In genomic region chr2:161067846-161068245, GRCh38 we compare ENCODE assay signal across 19 cellular contexts.
"Had no signal": no experiment of that assay in that cellular context is flagged by ENCODE, and none has a peak within 500 bp of the region (broad histone marks: within the 10 kb centered on the region; RNA-seq: fewer than 3 reads in every experiment).

No MANE protein-coding gene starts in this region.

- DNase-seq: effector CD4-positive, alpha-beta T cell; endodermal cell; erythroblast; foreskin keratinocyte; head of caudate nucleus; kidney; left cardiac atrium; left ventricle myocardium inferior; lower lobe of right lung; occipital lobe; pancreas; right cardiac atrium; stimulated activated CD4-positive, alpha-beta T cell treated with anti-CD3 and anti-CD28 coated beads, Interleukin-2, amount 100 ng/mL, for 48 hours; stimulated activated naive CD4-positive, alpha-beta T cell treated with Interleukin-2 at 50 U/mL for 16 hours; tibial artery; upper lobe of left lung; uterus had no signal

- H3K27me3 ChIP-seq: foreskin keratinocyte, hepatocyte, pancreas, tibial artery, upper lobe of left lung, uterus had no signal

- ATAC-seq: foreskin keratinocyte, left cardiac atrium, lower lobe of right lung, pancreas, right cardiac atrium had no signal

- H3K27ac ChIP-seq: foreskin keratinocyte, hepatocyte, left ventricle myocardium inferior, lower lobe of right lung, pancreas, tibial artery, upper lobe of left lung, uterus had no signal

- H3K4me1 ChIP-seq: pancreas, uterus had no signal

- H3K36me3 ChIP-seq: left ventricle myocardium inferior, lower lobe of right lung, pancreas, tibial artery, upper lobe of left lung, uterus had no signal

- H3K4me3 ChIP-seq: hepatocyte, left ventricle myocardium inferior, lower lobe of right lung, pancreas, smooth muscle cell, tibial artery, upper lobe of left lung, uterus had no signal

- H3K4me2 ChIP-seq: hepatocyte, smooth muscle cell had no signal

- H3K9me3 ChIP-seq: left ventricle myocardium inferior, lower lobe of right lung, pancreas, tibial artery, upper lobe of left lung, uterus had no signal

- H3K79me2 ChIP-seq: hepatocyte had no signal

- H2AFZ ChIP-seq: hepatocyte had no signal
